2 cellular contexts compared by ENCODE assay signal in genomic region chr17:1625507-1626080, GRCh38.
TF ChIP-seq lines count a peak whose summit lies in the region.

No MANE protein-coding gene starts in this region.

TF ChIP-seq in H1, 55 proteins besides CTCF, POLR2A, EP300 and RAD21:
- TF ChIP-seq RFX5 (IDR thresholded peaks at IDR 0.05; ENCODE audit: borderline replicate concordance, low read depth, low read length) (no peak), SIRT6 (IDR thresholded peaks at IDR 0.05; ENCODE audit: low read length) (no peak), E2F6 (IDR thresholded peaks at IDR 0.05) (no peak), SP4 (IDR thresholded peaks at IDR 0.05; ENCODE audit: low read length) (no peak), SUZ12 (IDR thresholded peaks at IDR 0.05; ENCODE audit: low read length) (no peak), CBX5 (IDR thresholded peaks at IDR 0.05; ENCODE audit: low read depth, low read length) (no peak), SP1 (IDR thresholded peaks at IDR 0.05; ENCODE audit: low read depth, low read length) (no peak)

TF ChIP-seq in neural cell, 6 proteins besides CTCF, POLR2A, EP300 and RAD21:
- TF ChIP-seq SMC3 (conservative IDR thresholded peaks at IDR 0.05; ENCODE audit: poor library complexity) (no peak), POLR2AphosphoS5 (IDR thresholded peaks at IDR 0.05) (no peak), TAF1 (IDR thresholded peaks at IDR 0.05; ENCODE audit: low read depth) (no peak), MXI1 (conservative IDR thresholded peaks at IDR 0.05; ENCODE audit: poor library complexity, severe bottlenecking) (no peak), REST (IDR thresholded peaks at IDR 0.05; ENCODE audit: borderline replicate concordance) (no peak), EZH2 (IDR thresholded peaks at IDR 0.05; ENCODE audit: borderline replicate concordance, insufficient read depth, low read length, poor library complexity, severe bottlenecking) (no peak)
